ENCODE assay signal across 8 cellular contexts in genomic region chr17:81918333-81918669, GRCh38. TPM values are rescaled to one million over a fixed set of nuclear protein-coding genes. Genes with fewer than 3 reads are reported as not detected.
DNase-seq lines count a peak whose midpoint lies in the region; ATAC-seq and TF ChIP-seq lines count a peak whose summit lies in the region.
"Not testable (repeated sequence)": the region's sequence is repeated elsewhere in the genome, so short reads cannot be mapped to it uniquely, and the experiment has no call there.

No MANE protein-coding gene starts in this region.

- not testable (repeated sequence) for H3K18ac ChIP-seq in neuronal stem cell (ENCODE audit: low read length)

- TF ChIP-seq CTCF in HEK293 (tag by site-specific recombination; IDR thresholded peaks at IDR 0.05); body of pancreas (IDR thresholded peaks at IDR 0.05); thoracic aorta (IDR thresholded peaks at IDR 0.05): not testable (repeated sequence)

- H3K27ac ChIP-seq in HEK293 (ENCODE audit: extremely low read depth, low read depth, low read length); neuronal stem cell (replicated peaks; ENCODE audit: low read length): not testable (repeated sequence)
- H3K27ac ChIP-seq in body of pancreas: peak overlapping the region; percentile 29 to 79 (median 57)
- H3K27ac ChIP-seq in thoracic aorta: peak overlapping the region; percentile 8 to 50

- peak overlapping the region; percentile 86 for H3K27ac Mint-ChIP-seq in T-helper 1 cell treated with Interleukin-12 subunit alpha and Interleukin-12 subunit beta and Interleukin-4 antibody, amounts not matched to agents 30 μg/mL and 1 μg/mL, for 36 hours

- H3K4me1 ChIP-seq in HEK293 (ENCODE audit: control insufficient read depth, insufficient read depth, low read length); neuronal stem cell (ENCODE audit: control insufficient read depth in 2 of 2, insufficient read depth in 1 of 2, low read depth in 1 of 2, low read length in 2 of 2): not testable (repeated sequence)
- peaks cover 29% of the 10 kb centered on the region for H3K4me1 ChIP-seq in body of pancreas
- H3K4me1 ChIP-seq in thoracic aorta (ENCODE audit: control insufficient read depth in 1 of 2, low read depth in 2 of 2): peaks cover 26 to 33% of the 10 kb centered on the region in 2 donors

- 20 to 29% methylated on average over 9 of the region's 9 CpGs for WGBS in body of pancreas, 2 donors
- no CpG with 5 or more reads among the region's 9 CpGs for WGBS in neuronal stem cell (ENCODE audit: extremely low coverage in 2 of 2, insufficient read length in 2 of 2, insufficient replicate concordance in 1 of 2), 2 donors

- H3K9me3 ChIP-seq in HEK293 (ENCODE audit: control insufficient read depth, insufficient read depth, low read depth, low read length); body of pancreas; neuronal stem cell (replicated peaks in 1 of 2; ENCODE audit: control insufficient read depth in 2 of 2, insufficient read depth in 1 of 2, low read depth in 1 of 2, low read length in 2 of 2); thoracic aorta: not testable (repeated sequence)

- not testable (repeated sequence) for H3K4ac ChIP-seq in neuronal stem cell (ENCODE audit: low read length)

- H3K14ac ChIP-seq in neuronal stem cell (ENCODE audit: low read length): not testable (repeated sequence)

- H2BK120ac ChIP-seq in neuronal stem cell (ENCODE audit: low read depth, low read length): not testable (repeated sequence)

- not testable (repeated sequence) for H2BK12ac ChIP-seq in neuronal stem cell (ENCODE audit: low read length)

- not testable (repeated sequence) for H3K9me3 Mint-ChIP-seq in T-helper 1 cell treated with Interleukin-12 subunit alpha and Interleukin-12 subunit beta and Interleukin-4 antibody, amounts not matched to agents 30 μg/mL and 1 μg/mL, for 36 hours

- not testable (repeated sequence) for H3K27me3 Mint-ChIP-seq in T-helper 1 cell treated with Interleukin-12 subunit alpha and Interleukin-12 subunit beta and Interleukin-4 antibody, amounts not matched to agents 30 μg/mL and 1 μg/mL, for 36 hours (ENCODE audit: low read depth)

- H3K4me3 ChIP-seq in HEK293 (ENCODE audit: low read depth, low read length); body of pancreas: not testable (repeated sequence)
- H3K4me3 ChIP-seq in neuronal stem cell (ENCODE audit: low read length in 2 of 2): peak overlapping the region in 1 of 2 donors; percentile 77
- H3K4me3 ChIP-seq in thoracic aorta: peak overlapping the region; percentile 92

- peaks cover 31% of the 10 kb centered on the region for H3K79me1 ChIP-seq in neuronal stem cell (ENCODE audit: low read depth, low read length)

- H3K36me3 Mint-ChIP-seq in T-helper 1 cell treated with Interleukin-12 subunit alpha and Interleukin-12 subunit beta and Interleukin-4 antibody, amounts not matched to agents 30 μg/mL and 1 μg/mL, for 36 hours (ENCODE audit: low read depth): peaks cover 16% of the 10 kb centered on the region

- H4K91ac ChIP-seq in neuronal stem cell (ENCODE audit: low read depth, low read length, poor library complexity): not testable (repeated sequence)

- H2AK5ac ChIP-seq in neuronal stem cell (ENCODE audit: low read depth, low read length): not testable (repeated sequence)

- H2BK5ac ChIP-seq in neuronal stem cell (ENCODE audit: low read length): not testable (repeated sequence)

- not testable (repeated sequence) for H3K27me3 ChIP-seq in body of pancreas; neuronal stem cell (ENCODE audit: control insufficient read depth in 3 of 3, insufficient read depth in 3 of 3, low read depth in 1 of 3, low read length in 3 of 3); thoracic aorta (replicated peaks; ENCODE audit: insufficient read depth)

- CTCF ChIA-PET in HEK293 (lab: Yijun Ruan, JAX): not testable (repeated sequence)

- H3K36me3 ChIP-seq in HEK293 (ENCODE audit: control insufficient read depth in 2 of 2, insufficient read depth in 1 of 2, low read length in 2 of 2) (peaks cover 6 to 70% of the 10 kb centered on the region in 2 experiments; a peak in 1 of 3 replicates), neuronal stem cell (replicated peaks in 1 of 2; ENCODE audit: control insufficient read depth in 2 of 2, insufficient read depth in 2 of 2, low read length in 2 of 2) (peaks cover 39 to 65% of the 10 kb centered on the region in 2 donors), thoracic aorta (peaks cover 35% of the 10 kb centered on the region)
- H3K36me3 ChIP-seq in body of pancreas (replicated peaks in 1 of 2; ENCODE audit: insufficient read depth in 1 of 2, low read depth in 2 of 2): not testable (repeated sequence)

- peak overlapping the region; percentile 80 for H2AFZ ChIP-seq in neuronal stem cell (ENCODE audit: low read length)

- peak overlapping the region; percentile 39 for H3K9ac ChIP-seq in neuronal stem cell (ENCODE audit: low read depth, low read length, poor library complexity)

- peak overlapping the region; percentile 74 for H3K23ac ChIP-seq in neuronal stem cell (ENCODE audit: low read depth, low read length, poor library complexity)

- H4K8ac ChIP-seq in neuronal stem cell (ENCODE audit: low read depth, low read length): not testable (repeated sequence)

- not testable (repeated sequence) for H2BK15ac ChIP-seq in neuronal stem cell (ENCODE audit: low read length)

- H3K4me3 Mint-ChIP-seq in T-helper 1 cell treated with Interleukin-12 subunit alpha and Interleukin-12 subunit beta and Interleukin-4 antibody, amounts not matched to agents 30 μg/mL and 1 μg/mL, for 36 hours: peak overlapping the region; percentile 92

- TF ChIP-seq POLR2A in body of pancreas (IDR thresholded peaks at IDR 0.05): not testable (repeated sequence)

- not testable (repeated sequence) for H3K4me2 ChIP-seq in neuronal stem cell (ENCODE audit: insufficient read depth, low read length, poor library complexity, severe bottlenecking)

- H3K4me1 Mint-ChIP-seq in T-helper 1 cell treated with Interleukin-12 subunit alpha and Interleukin-12 subunit beta and Interleukin-4 antibody, amounts not matched to agents 30 μg/mL and 1 μg/mL, for 36 hours (ENCODE audit: low read depth): peaks cover 18% of the 10 kb centered on the region

- peak; percentile 20 for ATAC-seq in GM18502 (IDR thresholded peaks at IDR 0.05; ENCODE audit: poor library complexity, unreplicated experiment)
- peak; percentile 7 for ATAC-seq in HG03442 (IDR thresholded peaks at IDR 0.05; ENCODE audit: unreplicated experiment)
- peak; percentile 20 for ATAC-seq in body of pancreas
- peak; percentile 12 for ATAC-seq in left ventricle myocardium superior
- ATAC-seq in thoracic aorta (ENCODE audit: insufficient number of reproducible peaks, low FRiP score, low read depth): not testable (repeated sequence)

- POLR2A ChIA-PET in HEK293 (lab: Yijun Ruan, JAX): interaction anchor here (2.1 kb wide), 1 partner anchor 8 kb away, joined by 22 read pairs; the partner anchor contains the start of gene MAFG

- intact Hi-C loops in body of pancreas (cut with DNase I); left ventricle myocardium superior (cut with micrococcal nuclease): not testable (repeated sequence)

- not testable (repeated sequence) for DNase-seq in body of pancreas; left ventricle myocardium superior; neuronal stem cell (ENCODE audit: low spot score); thoracic aorta (ENCODE audit: low spot score)

TF ChIP-seq in HEK293, 187 proteins besides CTCF, POLR2A, EP300 and RAD21:
- TF ChIP-seq BCL11B (tag by site-specific recombination; IDR thresholded peaks at IDR 0.05; ENCODE audit: low read depth): 0 out of 2 replicates have a peak, but pooled peaks have one; percentile 56

RNA-seq across cellular contexts. Expression of gene SIRT7, which starts 0.3 kb away (rescaled TPM):
- total RNA-seq in body of pancreas (10 to 100 TPM; 23.9 to 48.5 TPM), left ventricle myocardium superior (6.3 TPM), thoracic aorta (10 to 100 TPM; 15.8 to 41.3 TPM)
- 5.2 TPM for polyA plus RNA-seq in neuronal stem cell (2013, experiment 1 of 2)
- 5.1 TPM for polyA plus RNA-seq in neuronal stem cell (2013, experiment 2 of 2)

RNA-seq across cellular contexts. Expression of gene PCYT2, which starts 7.1 kb away (rescaled TPM):
- total RNA-seq in body of pancreas (10 to 100 TPM; 13.0 to 25.1 TPM), left ventricle myocardium superior (28.4 TPM), thoracic aorta (10 to 100 TPM; 13.6 to 81.9 TPM)
- 16.8 TPM for polyA plus RNA-seq in neuronal stem cell (2013, experiment 1 of 2)
- polyA plus RNA-seq in neuronal stem cell (2013, experiment 2 of 2): 15.9 TPM

RNA-seq across cellular contexts. Expression of gene MAFG, which starts 9.2 kb away (rescaled TPM):
- total RNA-seq in body of pancreas (10 to 100 TPM in 1 of 2 donors, 1 to 10 TPM in 1; 8.3 to 14.5 TPM), left ventricle myocardium superior (27.5 TPM), thoracic aorta (10 to 100 TPM; 29.8 to 32.1 TPM)
- polyA plus RNA-seq in neuronal stem cell (2013, experiment 1 of 2): 16.1 TPM
- polyA plus RNA-seq in neuronal stem cell (2013, experiment 2 of 2): 17.2 TPM

RNA-seq across cellular contexts. Expression of gene NPB, which starts 16.3 kb away (rescaled TPM):
- total RNA-seq in body of pancreas: 1 to 10 TPM in 1 of 2 donors, under 1 TPM in 1; 0.66 to 1.8 TPM
- 0.69 TPM for total RNA-seq in left ventricle myocardium superior
- 2.0 TPM for polyA plus RNA-seq in neuronal stem cell (2013, experiment 1 of 2)
- 1.5 TPM for polyA plus RNA-seq in neuronal stem cell (2013, experiment 2 of 2)
- total RNA-seq in thoracic aorta: 1 to 10 TPM in 1 of 2 donors, under 1 TPM in 1; 0.35 to 2.6 TPM

RNA-seq across cellular contexts. Expression of gene PYCR1, which starts 18.8 kb away (rescaled TPM):
- total RNA-seq in body of pancreas: 10 to 100 TPM; 38.2 to 54.2 TPM
- 4.0 TPM for total RNA-seq in left ventricle myocardium superior
- 53.9 TPM for polyA plus RNA-seq in neuronal stem cell (2013, experiment 1 of 2)
- polyA plus RNA-seq in neuronal stem cell (2013, experiment 2 of 2): 52.1 TPM
- total RNA-seq in thoracic aorta: 10 to 100 TPM; 14.4 to 15.0 TPM
